21 cellular contexts compared by ENCODE assay signal in genomic region chr10:117339979-117340378, GRCh38.
"Had no signal": no experiment of that assay in that cellular context is flagged by ENCODE, and none has a peak within 500 bp of the region (broad histone marks: within the 10 kb centered on the region; RNA-seq: fewer than 3 reads in every experiment).

No MANE protein-coding gene starts in this region.

- H3K4me2 ChIP-seq: hepatocyte had no signal

- H3K4me3 ChIP-seq: colonic mucosa, dorsolateral prefrontal cortex, hepatocyte, sigmoid colon, skin epidermis, stomach, thoracic aorta, transverse colon had no signal

- H3K9me3 ChIP-seq: colonic mucosa, sigmoid colon, stomach, thoracic aorta, transverse colon had no signal

- H3K27me3 ChIP-seq: colonic mucosa, dorsolateral prefrontal cortex, hepatocyte, sigmoid colon, stomach, transverse colon had no signal

- H2AFZ ChIP-seq: hepatocyte had no signal

- H3K27me3 Mint-ChIP-seq: naive thymus-derived CD4-positive, alpha-beta T cell had no signal

- H3K4me3 Mint-ChIP-seq: nephron progenitor cell had no signal

- DNase-seq: colonic mucosa; dorsolateral prefrontal cortex; effector CD8-positive, alpha-beta T cell; foreskin melanocyte; head of caudate nucleus; kidney; left cardiac atrium; left ventricle myocardium superior; naive thymus-derived CD4-positive, alpha-beta T cell; nephron progenitor cell; posterior cingulate gyrus; sigmoid colon; stimulated activated CD4-positive, alpha-beta T cell treated with anti-CD3 and anti-CD28 coated beads, Interleukin-2, amount 100 ng/mL, for 24 hours; stimulated activated CD4-positive, alpha-beta T cell treated with anti-CD3 and anti-CD28 coated beads, Interleukin-4, amount 100 ng/mL, for 4 hours; stimulated activated naive CD4-positive, alpha-beta T cell; stomach; substantia nigra; transverse colon had no signal

- ATAC-seq: naive thymus-derived CD4-positive, alpha-beta T cell had no signal

- FAIRE-seq: kidney had no signal

- H3K36me3 ChIP-seq: colonic mucosa, thoracic aorta, transverse colon had no signal

- H3K27ac ChIP-seq: colonic mucosa, dorsolateral prefrontal cortex, hepatocyte, sigmoid colon, skin epidermis, stomach, thoracic aorta, transverse colon had no signal

- H3K27ac Mint-ChIP-seq: naive thymus-derived CD4-positive, alpha-beta T cell; nephron progenitor cell had no signal
